Comparison of ENCODE assay signal across 8 cellular contexts in genomic region chr1:34885405-34886247, GRCh38. TPM values are rescaled to one million over a fixed set of nuclear protein-coding genes. Genes with fewer than 3 reads are reported as not detected.
DNase-seq lines count a peak whose midpoint lies in the region; ATAC-seq and TF ChIP-seq lines count a peak whose summit lies in the region.

No MANE protein-coding gene starts in this region.

- H3K36me3 ChIP-seq in Caco-2 (ENCODE audit: control insufficient read depth, insufficient read depth, low read length) (no peaks in the 10 kb centered on the region), colonic mucosa (no peaks in the 10 kb centered on the region), mucosa of descending colon (ENCODE audit: low read depth) (no peaks in the 10 kb centered on the region), stomach (no peaks in the 10 kb centered on the region)

- no peak for TF ChIP-seq EP300 in stomach (IDR thresholded peaks at IDR 0.05)

- POLR2A ChIA-PET in Caco-2 (lab: Charles Lee) = no interaction called here

- peak overlapping the region; percentile 64 for H3K4me3 Mint-ChIP-seq in Caco-2 (ENCODE audit: unreplicated experiment)

- H3K36me3 Mint-ChIP-seq in Caco-2 (ENCODE audit: insufficient read depth, unreplicated experiment) = no peaks in the 10 kb centered on the region

- DNase-seq in Caco-2 (peak; percentile 41 to 46), colonic mucosa (peak; percentile 73), mucosa of descending colon (peak; percentile 56 to 74 (median 73)), stomach (peak; percentile 57), NCI-H82 treated with DMSO at 0.1 percent for 48 hours (lab: John Stamatoyannopoulos, UW; ENCODE audit: unreplicated experiment) (no peak), T1000 (lab: John Stamatoyannopoulos, UW) (no peak)

- no peaks in the 10 kb centered on the region for H3K4me1 ChIP-seq in Caco-2
- no peaks in the 10 kb centered on the region for H3K4me1 ChIP-seq in colonic mucosa
- H3K4me1 ChIP-seq in mucosa of descending colon (ENCODE audit: low read depth) = peaks cover 5% of the 10 kb centered on the region
- H3K4me1 ChIP-seq in stomach = peaks cover 0 to 16% (median 13%) of the 10 kb centered on the region in 4 donors

- H3K9me3 ChIP-seq in Caco-2 = no peaks in the 10 kb centered on the region
- H3K9me3 ChIP-seq in colonic mucosa = no peaks in the 10 kb centered on the region
- H3K9me3 ChIP-seq in mucosa of descending colon = no peaks in the 10 kb centered on the region
- peaks cover 0 to 7% (median 5%) of the 10 kb centered on the region in 4 donors for H3K9me3 ChIP-seq in stomach

- H3K4me1 Mint-ChIP-seq in Caco-2 (ENCODE audit: low read depth, unreplicated experiment) = no peaks in the 10 kb centered on the region

- TF ChIP-seq CTCF in Caco-2 (IDR thresholded peaks at IDR 0.05; ENCODE audit: insufficient read depth in 1 of 2, low read depth in 1 of 2, low read length in 1 of 2, severe bottlenecking in 1 of 2, unreplicated experiment in 1 of 2) = no peak
- TF ChIP-seq CTCF in VCaP (conservative IDR thresholded peaks at IDR 0.05) = no peak
- TF ChIP-seq CTCF in colonic mucosa (IDR thresholded peaks at IDR 0.05) = no peak
- TF ChIP-seq CTCF in mucosa of descending colon (IDR thresholded peaks at IDR 0.05) = no peak
- TF ChIP-seq CTCF in stomach (IDR thresholded peaks at IDR 0.05) = no peak

- no TSS peak for BruUV-seq in Caco-2 (replicated peaks; lab: Mats Ljungman, UMichigan)

- H3K27ac Mint-ChIP-seq in Caco-2 (ENCODE audit: unreplicated experiment) = no peak overlapping the region

- CTCF ChIA-PET in Caco-2 (lab: Charles Lee) = no interaction called here

- no peak overlapping the region for H3K9ac ChIP-seq in colonic mucosa (ENCODE audit: low read depth in 2 of 2, low read length in 2 of 2)

- H3K4me3 ChIP-seq in Caco-2 (ENCODE audit: low read depth, low read length) = no peak overlapping the region
- H3K4me3 ChIP-seq in colonic mucosa = peak overlapping the region; percentile 25
- H3K4me3 ChIP-seq in mucosa of descending colon = no peak overlapping the region
- H3K4me3 ChIP-seq in stomach = peak overlapping the region; percentile 34 to 56 (median 41)

- H3K27me3 Mint-ChIP-seq in Caco-2 (ENCODE audit: insufficient read depth, unreplicated experiment) = peaks cover 15% of the 10 kb centered on the region

- no peak for TF ChIP-seq POLR2A in stomach (IDR thresholded peaks at IDR 0.05)

- intact Hi-C loops in Caco-2 (cut with micrococcal nuclease; ENCODE audit: unreplicated experiment) = loop anchor here (1.0 kb wide), 1 partner anchor 99 kb away; no protein-coding TSS in a partner anchor
- intact Hi-C loops in colonic mucosa (cut with DNase I) = no loop called here
- intact Hi-C loops in mucosa of descending colon (cut with DNase I, micrococcal nuclease) = no loop called here
- intact Hi-C loops in stomach (cut with DNase I; ENCODE audit: low total_unique reads) = no loop called here

- H3K27me3 ChIP-seq in Caco-2 (replicated peaks; ENCODE audit: control insufficient read depth, insufficient read depth, low read length) (no peaks in the 10 kb centered on the region), colonic mucosa (peaks cover 36% of the 10 kb centered on the region), stomach (peaks cover 12 to 77% (median 35%) of the 10 kb centered on the region in 3 donors)

- peak overlapping the region; percentile 13; the same call in 1 of the 2 replicates for H3K27ac ChIP-seq in VCaP
- no peak overlapping the region for H3K27ac ChIP-seq in colonic mucosa
- H3K27ac ChIP-seq in stomach = no peak overlapping the region

- no peaks in the 10 kb centered on the region for H3K9me3 Mint-ChIP-seq in Caco-2 (ENCODE audit: unreplicated experiment)

- whole genome bisulfite sequencing in stomach, 5 donors = 2 to 5% (median 3%) methylated on average over 13 to 80 of the region's 80 CpGs

- peak; percentile 91 for ATAC-seq in mucosa of descending colon
- ATAC-seq in HG03442 (IDR thresholded peaks at IDR 0.05; ENCODE audit: unreplicated experiment) = no peak

RNA-seq across cellular contexts. Expression of gene SMIM12, which starts 26.1 kb away (rescaled TPM):
- total RNA-seq in Caco-2 (2022) (19.3 and 21.2 TPM in 2 replicates), colonic mucosa (10 to 100 TPM; 49.6 to 55.2 TPM), mucosa of descending colon (10 to 100 TPM; 50.8 to 53.8 (median 51.8) TPM), stomach (10 to 100 TPM in 3 of 5 donors, 1 to 10 TPM in 1, under 1 TPM in 1; 0.58 to 22.8 (median 12.5) TPM)
- 10 to 100 TPM; 22.9 to 28.9 (median 26.4) TPM for polyA plus RNA-seq in stomach

RNA-seq across cellular contexts. Expression of gene DLGAP3, which starts 43.8 kb away (rescaled TPM):
- total RNA-seq in Caco-2 (2022) (0.16 and 0.42 TPM in 2 replicates), colonic mucosa (under 1 TPM; 0.27 to 0.54 TPM), mucosa of descending colon (under 1 TPM; 0.35 to 0.60 (median 0.41) TPM), stomach (under 1 TPM in 2 of 5 donors, not detected in 3; 0.18 to 0.29 TPM)
- polyA plus RNA-seq in stomach = under 1 TPM; 0.15 to 0.25 (median 0.15) TPM

Comparison
In these comparisons a context has a peak if more than half of its experiments do, and no peak if none do; other contexts are left out.
1. DNase-seq: peak in Caco-2 (2 of 2), colonic mucosa (single experiment), mucosa of descending colon (3 of 3) and stomach (single experiment); none in NCI-H82 treated with DMSO at 0.1 percent for 48 hours (single experiment) and T1000 (single experiment).
2. H3K4me3 ChIP-seq: peak in colonic mucosa (single experiment) and stomach (4 of 4); none in Caco-2 (single experiment) and mucosa of descending colon (single experiment).